8 cellular contexts compared by ENCODE assay signal in genomic region chr19:47107953-47108746, GRCh38. TPM values are rescaled to one million over a fixed set of nuclear protein-coding genes. Genes with fewer than 3 reads are reported as not detected.
DNase-seq lines count a peak whose midpoint lies in the region; ATAC-seq and TF ChIP-seq lines count a peak whose summit lies in the region.

No MANE protein-coding gene starts in this region.

- H3K27ac Mint-ChIP-seq in T-helper 17 cell, result peak overlapping the region; percentile 98

- H3K4ac ChIP-seq in trophoblast cell (ENCODE audit: low read depth, low read length), result no peak overlapping the region

- H4K12ac ChIP-seq in trophoblast cell (ENCODE audit: low read depth, low read length), result no peak overlapping the region

- H3K14ac ChIP-seq in trophoblast cell (ENCODE audit: low read length), result no peak overlapping the region

- peak overlapping the region; percentile 78 for H3K4me3 Mint-ChIP-seq in T-helper 17 cell

- H3K27ac ChIP-seq in HL-60 (replicated peaks), result peak overlapping the region; percentile 99
- H3K27ac ChIP-seq in spleen, result peak overlapping the region; percentile 30 to 100 (median 100)
- no peak overlapping the region for H3K27ac ChIP-seq in trophoblast cell (ENCODE audit: low read depth, low read length)

- no peak overlapping the region for H4K91ac ChIP-seq in trophoblast cell (ENCODE audit: low read depth, low read length)

- 87 to 92% (median 89%) methylated on average over 9 of the region's 9 CpGs for WGBS in spleen, 5 donors
- WGBS in trophoblast cell (ENCODE audit: extremely low coverage, insufficient coverage, insufficient read length), result no CpG with 5 or more reads among the region's 9 CpGs

- no peaks in the 10 kb centered on the region for H3K27me3 ChIP-seq in HL-60 (ENCODE audit: insufficient read depth, poor library complexity, severe bottlenecking)
- H3K27me3 ChIP-seq in spleen (replicated peaks in 1 of 7), result no peaks in the 10 kb centered on the region
- no peaks in the 10 kb centered on the region for H3K27me3 ChIP-seq in trophoblast cell (ENCODE audit: insufficient read depth, low read length)

- H3K36me3 ChIP-seq in spleen (peaks cover 0 to 34% (median 0%) of the 10 kb centered on the region in 6 donors), trophoblast cell (ENCODE audit: control insufficient read depth in 1 of 2, insufficient read depth in 2 of 2, low read length in 2 of 2) (peaks cover 11 to 12% of the 10 kb centered on the region in 2 experiments), mucosa of descending colon (ENCODE audit: low read depth) (no peaks in the 10 kb centered on the region)

- H3K79me1 ChIP-seq in trophoblast cell (ENCODE audit: low read length), result peaks cover 22% of the 10 kb centered on the region

- peaks cover 44% of the 10 kb centered on the region for H3K4me1 Mint-ChIP-seq in T-helper 17 cell

- H3K9ac ChIP-seq in trophoblast cell (ENCODE audit: low read length), result no peak overlapping the region

- no peak overlapping the region for H2BK12ac ChIP-seq in trophoblast cell (ENCODE audit: low read length)

- H3K4me2 ChIP-seq in trophoblast cell (ENCODE audit: low read length), result no peak overlapping the region

- no peak for TF ChIP-seq POLR2A in spleen (IDR thresholded peaks at IDR 0.05)

- H2AFZ ChIP-seq in trophoblast cell (ENCODE audit: insufficient read depth, low read length, poor library complexity), result no peak overlapping the region

- intact Hi-C loops in spleen (cut with DNase I; ENCODE audit: low total_unique reads), result no loop called here
- intact Hi-C loops in mucosa of descending colon (cut with DNase I, micrococcal nuclease), result no loop called here

- H3K9me3 ChIP-seq in T-helper 17 cell (ENCODE audit: control insufficient read depth, low read length, poor library complexity, severe bottlenecking) (no peaks in the 10 kb centered on the region), spleen (no peaks in the 10 kb centered on the region), trophoblast cell (ENCODE audit: insufficient read depth, low read depth, low read length) (no peaks in the 10 kb centered on the region), mucosa of descending colon (no peaks in the 10 kb centered on the region)

- DNase-seq in HL-60 (ENCODE audit: low read depth in 1 of 2, low spot score in 1 of 2), result no peak
- no peak for DNase-seq in T-helper 17 cell
- DNase-seq in fibroblast of mammary gland (ENCODE audit: low read depth), result peak; percentile 49
- DNase-seq in spleen, result peak; percentile 42
- no peak for DNase-seq in trophoblast cell
- DNase-seq in mucosa of descending colon, result no peak
- DNase-seq in DMS114 treated with DMSO at 0.1 percent for 48 hours (lab: John Stamatoyannopoulos, UW; ENCODE audit: unreplicated experiment), result no peak
- no peak for DNase-seq in ecto neural progenitor cell (ENCODE audit: low spot score)

- ATAC-seq in T-helper 17 cell, result no peak
- ATAC-seq in mucosa of descending colon, result no peak

- H3K36me3 Mint-ChIP-seq in T-helper 17 cell (ENCODE audit: low read depth), result peaks cover 14% of the 10 kb centered on the region

- H4K8ac ChIP-seq in trophoblast cell (ENCODE audit: low read depth, low read length), result no peak overlapping the region

- TF ChIP-seq CTCF in HL-60 (IDR thresholded peaks at IDR 0.05; ENCODE audit: insufficient read depth, low read length) (no peak), fibroblast of mammary gland (conservative IDR thresholded peaks at IDR 0.05; ENCODE audit: control insufficient read depth, insufficient read depth, low read depth, low read length) (no peak), spleen (IDR thresholded peaks at IDR 0.05 in 8 of 11, conservative IDR thresholded peaks at IDR 0.05 in 3 of 11) (no peak), mucosa of descending colon (IDR thresholded peaks at IDR 0.05) (no peak)

- H3K18ac ChIP-seq in trophoblast cell (ENCODE audit: low read length), result no peak overlapping the region

- no peak overlapping the region for H2BK120ac ChIP-seq in trophoblast cell (ENCODE audit: insufficient read depth, low read length, poor library complexity)

- no peaks in the 10 kb centered on the region for H3K27me3 Mint-ChIP-seq in T-helper 17 cell

- H3K4me1 ChIP-seq in spleen (peaks cover 41 to 78% (median 51%) of the 10 kb centered on the region in 6 donors), trophoblast cell (ENCODE audit: control insufficient read depth in 1 of 2, insufficient read depth in 2 of 2, low read length in 2 of 2) (peaks cover 9 to 10% of the 10 kb centered on the region in 2 experiments), mucosa of descending colon (ENCODE audit: low read depth) (peaks cover 22% of the 10 kb centered on the region)

- H3K4me3 ChIP-seq in HL-60 (replicated peaks; ENCODE audit: insufficient read depth, low read length), result no peak overlapping the region
- H3K4me3 ChIP-seq in fibroblast of mammary gland (ENCODE audit: control insufficient read depth, low read depth, low read length), result no peak overlapping the region
- no peak overlapping the region for H3K4me3 ChIP-seq in spleen
- H3K4me3 ChIP-seq in trophoblast cell (ENCODE audit: low read depth, low read length), result no peak overlapping the region
- no peak overlapping the region for H3K4me3 ChIP-seq in mucosa of descending colon

- no peak overlapping the region for H3K23ac ChIP-seq in trophoblast cell (ENCODE audit: low read length)

- no peak overlapping the region for H2AK5ac ChIP-seq in trophoblast cell (ENCODE audit: low read length)

- H2BK5ac ChIP-seq in trophoblast cell (ENCODE audit: low read depth, low read length, poor library complexity), result no peak overlapping the region

- peaks cover 18% of the 10 kb centered on the region for H3K79me2 ChIP-seq in trophoblast cell (ENCODE audit: control insufficient read depth, insufficient read depth, low read length, poor library complexity)

RNA-seq across cellular contexts. Expression of gene ZC3H4, which starts 5.4 kb away (rescaled TPM):
- total RNA-seq in T-helper 17 cell (10 to 100 TPM; 58.4 to 60.7 TPM), spleen (10 to 100 TPM; 26.8 to 68.7 (median 44.1) TPM), mucosa of descending colon (10 to 100 TPM; 44.4 to 53.4 (median 52.8) TPM)
- polyA plus RNA-seq in spleen, result 10 to 100 TPM in 1 of 3 donors, 1 to 10 TPM in 2; 6.0 to 14.2 (median 7.5) TPM
- 17.0 and 17.4 TPM in 2 replicates for polyA plus RNA-seq in trophoblast cell (2013)

RNA-seq across cellular contexts. Expression of gene SAE1, which starts 22.5 kb away (rescaled TPM):
- total RNA-seq in T-helper 17 cell (10 to 100 TPM; 36.2 to 37.0 TPM), spleen (10 to 100 TPM; 42.7 to 72.4 (median 59.5) TPM), mucosa of descending colon (100 to 1,000 TPM in 1 of 3 donors, 10 to 100 TPM in 2; 41.7 to 133 (median 66.4) TPM)
- 10 to 100 TPM; 28.1 to 53.3 (median 43.9) TPM for polyA plus RNA-seq in spleen
- polyA plus RNA-seq in trophoblast cell (2013), result 152 and 161 TPM in 2 replicates

RNA-seq across cellular contexts. Expression of gene TMEM160, which starts 59.7 kb away (rescaled TPM):
- 10 to 100 TPM; 22.2 to 26.1 TPM for total RNA-seq in T-helper 17 cell
- total RNA-seq in spleen, result 10 to 100 TPM; 23.6 to 31.0 (median 26.3) TPM
- 10 to 100 TPM in 2 of 3 donors, 1 to 10 TPM in 1; 7.4 to 20.5 (median 10.1) TPM for polyA plus RNA-seq in spleen
- polyA plus RNA-seq in trophoblast cell (2013), result 32.3 and 35.7 TPM in 2 replicates
- 10 to 100 TPM; 23.8 to 32.8 (median 25.9) TPM for total RNA-seq in mucosa of descending colon

Comparison
In these comparisons a context has a peak if more than half of its experiments do, and no peak if none do; other contexts are left out.
1. DNase-seq: peak in fibroblast of mammary gland (single experiment) and spleen (single experiment); none in HL-60 (0 of 2), T-helper 17 cell (0 of 3), trophoblast cell (0 of 2), mucosa of descending colon (0 of 3), DMS114 treated with DMSO at 0.1 percent for 48 hours (single experiment) and ecto neural progenitor cell (single experiment).